ENCODE assay signal across 20 cellular contexts in the genomic region with DNA sequence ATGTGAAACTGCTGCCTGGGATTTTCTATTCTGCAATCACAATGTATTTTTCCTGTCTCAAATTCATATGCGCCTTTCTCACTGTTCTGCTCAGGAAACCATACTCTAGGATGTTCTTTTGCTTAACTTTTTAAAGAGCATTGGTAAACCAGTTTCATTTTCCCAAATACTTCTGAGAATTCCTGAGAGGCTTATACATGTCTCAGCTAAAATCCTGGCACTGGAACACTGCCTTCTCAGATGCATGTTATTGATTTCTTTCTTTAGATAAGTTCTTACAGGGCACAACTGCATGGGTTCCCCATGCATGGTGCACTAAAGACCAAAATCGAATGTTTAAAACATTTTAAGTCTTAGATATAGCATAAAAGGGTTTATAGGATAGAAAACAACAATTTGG.
DNase-seq lines count a peak whose midpoint lies in the region; ATAC-seq and TF ChIP-seq lines count a peak whose summit lies in the region.
"Had no signal": no experiment of that assay in that cellular context is flagged by ENCODE, and none has a peak within 500 bp of the region (broad histone marks: within the 10 kb centered on the region; RNA-seq: fewer than 3 reads in every experiment).

No MANE protein-coding gene starts in this region.

- TF ChIP-seq CTCF in osteoblast (IDR thresholded peaks at IDR 0.05; ENCODE audit: extremely low read depth, low read depth, low read length) (no peak), mammary epithelial cell (conservative IDR thresholded peaks at IDR 0.05 in 1 of 2, IDR thresholded peaks at IDR 0.05 in 1 of 2; ENCODE audit: extremely low read depth in 1 of 2, insufficient read depth in 1 of 2, low read depth in 1 of 2, low read length in 2 of 2) (no peak)

- intact Hi-C loops in mammary epithelial cell (cut with micrococcal nuclease), result no loop called here

- peak overlapping the region; percentile 64 for H2AFZ ChIP-seq in osteoblast (ENCODE audit: low read length)
- H2AFZ ChIP-seq in mammary epithelial cell (ENCODE audit: low read depth, low read length), result no peak overlapping the region
- H2AFZ ChIP-seq: PC-9 had no signal

- DNase-seq in EH (ENCODE audit: low read depth) (peak; percentile 60), adipocyte (ENCODE audit: low read depth) (peak; percentile 54), fibroblast of gingiva (ENCODE audit: low read depth) (peak; percentile 29), osteoblast (ENCODE audit: insufficient read length, low spot score, missing footprints) (no peak), NCI-H1417 (lab: John Stamatoyannopoulos, UW) (no peak), mesenteric fat pad (ENCODE audit: low spot score) (no peak), mammary epithelial cell (no peak)
- DNase-seq: Calu3; CD8-positive, alpha-beta T cell; DMS53; KG1; NCI-H187 treated with DMSO at 0.1 percent for 48 hours; NCI-H345; NCI-H524 treated with DMSO at 0.1 percent for 48 hours; PC-9; SIG-M5 had no signal

- WGBS in mammary epithelial cell (ENCODE audit: low coverage, missing lambda C conversion rate), result 42% methylated on average over 2 of the region's 2 CpGs

- H3K27ac ChIP-seq in osteoblast (ENCODE audit: low read depth, low read length) (peak overlapping the region; percentile 51), mammary epithelial cell (ENCODE audit: insufficient read depth, low read depth, low read length) (no peak overlapping the region)
- H3K27ac ChIP-seq: A549; BLaER1 treated with 17β-estradiol and CSF1 and Interleukin-3, amounts not matched to agents 10 nM and 100 nM; PC-9; RWPE1 had no signal

- H3K9ac ChIP-seq in adipocyte (ENCODE audit: low read length), result peak overlapping the region; percentile 44
- H3K9ac ChIP-seq in mammary epithelial cell (ENCODE audit: insufficient read depth, low read length), result no peak overlapping the region
- H3K9ac ChIP-seq: BLaER1 treated with 17β-estradiol and CSF1 and Interleukin-3, amounts not matched to agents 10 nM and 100 nM had no signal

- H3K4me1 ChIP-seq in adipocyte (ENCODE audit: control insufficient read depth, insufficient read depth, low read length), result peaks cover 30% of the 10 kb centered on the region
- H3K4me1 ChIP-seq in osteoblast (ENCODE audit: insufficient read depth, low read length), result peaks cover 37% of the 10 kb centered on the region
- H3K4me1 ChIP-seq in mammary epithelial cell (ENCODE audit: insufficient read depth, low read length), result no peaks in the 10 kb centered on the region
- H3K4me1 ChIP-seq: A549 had no signal

- CTCF ChIA-PET in mammary epithelial cell (lab: Charles Lee; ENCODE audit: low non-redundant PET), result no interaction called here

- dilution Hi-C loops in mammary epithelial cell (cut with HindIII; ENCODE audit: low sequenced_read_pairs), result no loop called here

- BruUV-seq in mammary epithelial cell (replicated peaks; lab: Mats Ljungman, UMichigan), result no TSS peak

- ATAC-seq in activated CD4-positive, CD25-positive, alpha-beta regulatory T cell treated with anti-CD3 and anti-CD28 coated beads, Interleukin-2, amount 50 U/mL, for 24 hours, result no peak
- ATAC-seq: A549; CD8-positive, alpha-beta T cell had no signal

- H3K4me3 ChIP-seq in adipocyte (ENCODE audit: low read length), result peak overlapping the region; percentile 42
- H3K4me3 ChIP-seq in osteoblast (ENCODE audit: insufficient read depth, low read length), result no peak overlapping the region
- no peak overlapping the region for H3K4me3 ChIP-seq in mammary epithelial cell (replicated peaks in 1 of 3; ENCODE audit: insufficient read depth in 1 of 3, low read depth in 2 of 3, low read length in 3 of 3)
- H3K4me3 ChIP-seq: A549; BLaER1 treated with 17β-estradiol and CSF1 and Interleukin-3, amounts not matched to agents 10 nM and 100 nM; PC-9 had no signal

- H3K79me2 ChIP-seq in osteoblast (ENCODE audit: insufficient read depth, low read length), result no peaks in the 10 kb centered on the region
- no peaks in the 10 kb centered on the region for H3K79me2 ChIP-seq in mammary epithelial cell (ENCODE audit: insufficient read depth, low read length)

- H3K36me3 ChIP-seq in adipocyte (ENCODE audit: control insufficient read depth, insufficient read depth, low read length, severe bottlenecking), result no peaks in the 10 kb centered on the region
- H3K36me3 ChIP-seq in osteoblast (ENCODE audit: insufficient read depth, low read length), result no peaks in the 10 kb centered on the region
- H3K36me3 ChIP-seq in mammary epithelial cell (ENCODE audit: insufficient read depth, low read length), result no peaks in the 10 kb centered on the region
- H3K36me3 ChIP-seq: BLaER1 treated with 17β-estradiol and CSF1 and Interleukin-3, amounts not matched to agents 10 nM and 100 nM had no signal

- H3K9me3 ChIP-seq in adipocyte (ENCODE audit: control insufficient read depth, low read length) (no peaks in the 10 kb centered on the region), osteoblast (ENCODE audit: low read depth, low read length) (no peaks in the 10 kb centered on the region), mammary epithelial cell (replicated peaks; ENCODE audit: insufficient read depth, low read length) (no peaks in the 10 kb centered on the region)
- H3K9me3 ChIP-seq: A549; BLaER1 treated with 17β-estradiol and CSF1 and Interleukin-3, amounts not matched to agents 10 nM and 100 nM had no signal

- in situ Hi-C loops in mammary epithelial cell (cut with MboI; ENCODE audit: low sequenced_read_pairs in 2 of 2), result no loop called here

- H4K20me1 ChIP-seq in osteoblast (ENCODE audit: insufficient read depth, low read length), result no peaks in the 10 kb centered on the region
- no peaks in the 10 kb centered on the region for H4K20me1 ChIP-seq in mammary epithelial cell (ENCODE audit: insufficient read depth, low read length)
- H4K20me1 ChIP-seq: BLaER1 treated with 17β-estradiol and CSF1 and Interleukin-3, amounts not matched to agents 10 nM and 100 nM had no signal

- H3K4me2 ChIP-seq in osteoblast (ENCODE audit: insufficient read depth, low read length), result peak overlapping the region; percentile 62
- H3K4me2 ChIP-seq in mammary epithelial cell (ENCODE audit: insufficient read depth, low read depth, low read length), result no peak overlapping the region
- H3K4me2 ChIP-seq: A549; BLaER1 treated with 17β-estradiol and CSF1 and Interleukin-3, amounts not matched to agents 10 nM and 100 nM; PC-9 had no signal

- H3K27me3 ChIP-seq in adipocyte (replicated peaks; ENCODE audit: control insufficient read depth, insufficient read depth, low read length), result no peaks in the 10 kb centered on the region
- H3K27me3 ChIP-seq in osteoblast (ENCODE audit: insufficient read depth, low read length), result no peaks in the 10 kb centered on the region
- peaks cover 3% of the 10 kb centered on the region for H3K27me3 ChIP-seq in mammary epithelial cell (ENCODE audit: insufficient read depth, low read length)
- H3K27me3 ChIP-seq: BLaER1 treated with 17β-estradiol and CSF1 and Interleukin-3, amounts not matched to agents 10 nM and 100 nM had no signal

Comparison
In these comparisons a context has a peak if more than half of its experiments do, and no peak if none do; other contexts are left out.
1. DNase-seq: peak in EH (single experiment), adipocyte (single experiment) and fibroblast of gingiva (single experiment); none in osteoblast (single experiment), NCI-H1417 (0 of 3), mesenteric fat pad (single experiment) and mammary epithelial cell (single experiment).